2 cellular contexts compared by ENCODE assay signal in the genomic region with DNA sequence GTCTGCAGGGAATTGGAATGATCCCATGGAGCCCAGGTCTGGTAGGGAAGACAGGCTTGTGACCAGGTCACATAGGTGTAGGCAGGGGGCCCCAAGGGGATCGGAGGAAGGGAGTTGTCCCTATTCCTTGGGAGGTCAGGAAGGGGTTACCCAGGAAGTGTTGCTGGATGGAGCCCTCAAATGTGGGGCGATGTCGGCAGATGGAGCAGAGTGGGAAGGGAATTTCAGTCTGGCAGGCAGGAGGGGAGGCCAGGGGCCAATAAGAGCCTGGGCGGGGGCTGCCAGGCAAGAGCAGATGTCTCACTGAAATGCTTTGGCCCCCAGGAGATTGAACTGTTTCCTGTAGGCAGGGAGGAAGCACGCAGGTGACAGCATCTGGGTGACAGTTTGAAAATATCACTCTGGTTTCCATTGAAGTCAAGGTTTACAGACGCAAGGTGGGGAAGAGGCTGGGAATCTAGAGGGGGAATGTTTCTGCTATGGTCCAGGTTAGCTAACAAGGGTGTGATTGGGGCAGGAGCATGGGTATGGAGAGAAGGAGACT.
TF ChIP-seq lines count a peak whose summit lies in the region.

No MANE protein-coding gene starts in this region.

TF ChIP-seq in A549, 52 proteins besides CTCF, POLR2A, EP300 and RAD21 (continued from another document):
- TF ChIP-seq HOXB5 (CRISPR knock-in tag; IDR thresholded peaks at IDR 0.05) (no peak), MYC (IDR thresholded peaks at IDR 0.05; ENCODE audit: borderline replicate concordance, low read length) (no peak), REST (IDR thresholded peaks at IDR 0.05) (no peak)
- TF ChIP-seq, protein P1, sequence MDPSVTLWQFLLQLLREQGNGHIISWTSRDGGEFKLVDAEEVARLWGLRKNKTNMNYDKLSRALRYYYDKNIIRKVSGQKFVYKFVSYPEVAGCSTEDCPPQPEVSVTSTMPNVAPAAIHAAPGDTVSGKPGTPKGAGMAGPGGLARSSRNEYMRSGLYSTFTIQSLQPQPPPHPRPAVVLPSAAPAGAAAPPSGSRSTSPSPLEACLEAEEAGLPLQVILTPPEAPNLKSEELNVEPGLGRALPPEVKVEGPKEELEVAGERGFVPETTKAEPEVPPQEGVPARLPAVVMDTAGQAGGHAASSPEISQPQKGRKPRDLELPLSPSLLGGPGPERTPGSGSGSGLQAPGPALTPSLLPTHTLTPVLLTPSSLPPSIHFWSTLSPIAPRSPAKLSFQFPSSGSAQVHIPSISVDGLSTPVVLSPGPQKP (IDR thresholded peaks at IDR 0.05; ENCODE audit: low read depth, low read length), result no peak

TF ChIP-seq in GM23338, 12 proteins besides CTCF, POLR2A, EP300 and RAD21 (continued from another document):
- no peak for TF ChIP-seq ZNF462 (CRISPR knock-in tag; IDR thresholded peaks at IDR 0.05)
- TF ChIP-seq ZNF331 (CRISPR knock-in tag; IDR thresholded peaks at IDR 0.05; ENCODE audit: low read depth), result no peak
- TF ChIP-seq POLR2AphosphoS5 (IDR thresholded peaks at IDR 0.05; ENCODE audit: low read depth), result no peak
- TF ChIP-seq EZH2 (IDR thresholded peaks at IDR 0.05; ENCODE audit: low read depth, unreplicated experiment), result no peak
- TF ChIP-seq ZNF114 (CRISPR knock-in tag; IDR thresholded peaks at IDR 0.05), result no peak
- TF ChIP-seq JUNB (IDR thresholded peaks at IDR 0.05; ENCODE audit: unreplicated experiment), result no peak
- no peak for TF ChIP-seq NANOG (IDR thresholded peaks at IDR 0.05; ENCODE audit: borderline replicate concordance)
- TF ChIP-seq, protein P2, sequence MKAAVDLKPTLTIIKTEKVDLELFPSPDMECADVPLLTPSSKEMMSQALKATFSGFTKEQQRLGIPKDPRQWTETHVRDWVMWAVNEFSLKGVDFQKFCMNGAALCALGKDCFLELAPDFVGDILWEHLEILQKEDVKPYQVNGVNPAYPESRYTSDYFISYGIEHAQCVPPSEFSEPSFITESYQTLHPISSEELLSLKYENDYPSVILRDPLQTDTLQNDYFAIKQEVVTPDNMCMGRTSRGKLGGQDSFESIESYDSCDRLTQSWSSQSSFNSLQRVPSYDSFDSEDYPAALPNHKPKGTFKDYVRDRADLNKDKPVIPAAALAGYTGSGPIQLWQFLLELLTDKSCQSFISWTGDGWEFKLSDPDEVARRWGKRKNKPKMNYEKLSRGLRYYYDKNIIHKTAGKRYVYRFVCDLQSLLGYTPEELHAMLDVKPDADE (IDR thresholded peaks at IDR 0.05), result no peak
- no peak for TF ChIP-seq CREB1 (CRISPR knock-in tag; IDR thresholded peaks at IDR 0.05; ENCODE audit: low read depth)
- no peak for TF ChIP-seq STAT1 (IDR thresholded peaks at IDR 0.05; ENCODE audit: unreplicated experiment)
